ENCODE assay signal across 12 cellular contexts in genomic region chr5:41509399-41510175, GRCh38. TPM values are rescaled to one million over a fixed set of nuclear protein-coding genes. Genes with fewer than 3 reads are reported as not detected.
DNase-seq lines count a peak whose midpoint lies in the region; ATAC-seq, FAIRE-seq and TF ChIP-seq lines count a peak whose summit lies in the region.
"Had no signal": no experiment of that assay in that cellular context is flagged by ENCODE, and none has a peak within 500 bp of the region (broad histone marks: within the 10 kb centered on the region; RNA-seq: fewer than 3 reads in every experiment).

No MANE protein-coding gene starts in this region.

- peak overlapping the region; percentile 55 for H3K27ac Mint-ChIP-seq in astrocyte (ENCODE audit: unreplicated experiment)
- H3K27ac Mint-ChIP-seq: activated T-cell treated with anti-CD3 and anti-CD28 coated beads, Interleukin-2, amount 50 U/mL, for 24 hours; T-helper 17 cell had no signal

- H3K27me3 Mint-ChIP-seq in astrocyte (ENCODE audit: low read depth, unreplicated experiment) = peaks cover 22% of the 10 kb centered on the region

- H3K4me3 ChIP-seq in BE2C (ENCODE audit: low read depth, low read length) (peak overlapping the region; percentile 77), astrocyte (ENCODE audit: insufficient read depth, low read depth, low read length) (peak overlapping the region; percentile 56), parathyroid adenoma (ENCODE audit: low read depth, low read length) (peak overlapping the region; percentile 31)
- H3K4me3 ChIP-seq: GM12878 had no signal

- H3K4me3 Mint-ChIP-seq in astrocyte (ENCODE audit: unreplicated experiment) = peak overlapping the region; percentile 80
- H3K4me3 Mint-ChIP-seq: activated T-cell treated with anti-CD3 and anti-CD28 coated beads, Interleukin-2, amount 50 U/mL, for 24 hours; T-helper 17 cell had no signal

- ATAC-seq in left ventricle myocardium superior = peak; percentile 39
- no peak for ATAC-seq in HG02623 (IDR thresholded peaks at IDR 0.05; ENCODE audit: unreplicated experiment)
- no peak for ATAC-seq in HG03457 (IDR thresholded peaks at IDR 0.05; ENCODE audit: unreplicated experiment)
- ATAC-seq: GM12878, T-helper 17 cell had no signal

- H3K4me1 ChIP-seq in BE2C (peaks cover 14% of the 10 kb centered on the region), astrocyte (ENCODE audit: insufficient read depth, low read length) (peaks cover 7% of the 10 kb centered on the region), parathyroid adenoma (no peaks in the 10 kb centered on the region)

- H3K9ac ChIP-seq in astrocyte (ENCODE audit: low read length) (peak overlapping the region; percentile 21), parathyroid adenoma (no peak overlapping the region)

- no peaks in the 10 kb centered on the region for H3K79me2 ChIP-seq in astrocyte (ENCODE audit: insufficient read depth, low read length)
- no peaks in the 10 kb centered on the region for H3K79me2 ChIP-seq in parathyroid adenoma

- FAIRE-seq in astrocyte (lab: Jason Lieb, UNC) = no peak
- FAIRE-seq: GM12878 had no signal

- peaks cover 2% of the 10 kb centered on the region for H3K4me1 Mint-ChIP-seq in astrocyte (ENCODE audit: low read depth, unreplicated experiment)
- H3K4me1 Mint-ChIP-seq: T-helper 17 cell had no signal

- TF ChIP-seq CTCF in BE2C (IDR thresholded peaks at IDR 0.05; ENCODE audit: low read depth, low read length) (no peak), astrocyte (IDR thresholded peaks at IDR 0.05; ENCODE audit: insufficient read depth, low read depth, low read length) (no peak), parathyroid adenoma (IDR thresholded peaks at IDR 0.05) (no peak)

- H3K4me2 ChIP-seq in astrocyte (ENCODE audit: low read length) = peak overlapping the region; percentile 85
- peak overlapping the region; percentile 71 for H3K4me2 ChIP-seq in parathyroid adenoma (ENCODE audit: low read length)

- no peaks in the 10 kb centered on the region for H4K20me1 ChIP-seq in astrocyte (ENCODE audit: insufficient read depth, low read length)

- H3K27me3 ChIP-seq in BE2C (no peaks in the 10 kb centered on the region), astrocyte (ENCODE audit: insufficient read depth, low read length) (peaks cover 24% of the 10 kb centered on the region), parathyroid adenoma (ENCODE audit: control insufficient read depth, insufficient read depth, low read length) (no peaks in the 10 kb centered on the region)

- H2AFZ ChIP-seq in astrocyte (ENCODE audit: low read depth, low read length) = peak overlapping the region; percentile 68
- H2AFZ ChIP-seq in parathyroid adenoma = no peak overlapping the region

- in situ Hi-C loops in ACHN (cut with HindIII; ENCODE audit: low pct_ligation_motif_present, low pct_unique_long_range_greater_than_20kb, low sequenced_read_pairs) = no loop called here

- intact Hi-C loops in left ventricle myocardium superior (cut with micrococcal nuclease) = loop anchor here (5.0 kb wide), 1 partner anchor 237 kb away; no protein-coding TSS in a partner anchor

- DNase-seq in BE2C = no peak
- no peak for DNase-seq in astrocyte (ENCODE audit: low read depth)
- DNase-seq in left ventricle myocardium superior = peak; percentile 34
- no peak for DNase-seq in ACHN
- no peak for DNase-seq in CD1c-positive myeloid dendritic cell (ENCODE audit: extremely low spot score)
- DNase-seq: activated T-cell treated with anti-CD3 and anti-CD28 coated beads, Interleukin-2, amount 50 U/mL, for 24 hours; dermis blood vessel endothelial cell; T-helper 17 cell had no signal

- H3K36me3 Mint-ChIP-seq in astrocyte (ENCODE audit: low read depth, unreplicated experiment) = no peaks in the 10 kb centered on the region

- no peaks in the 10 kb centered on the region for H3K36me3 ChIP-seq in BE2C
- no peaks in the 10 kb centered on the region for H3K36me3 ChIP-seq in astrocyte (ENCODE audit: insufficient read depth, low read length)
- no peaks in the 10 kb centered on the region for H3K36me3 ChIP-seq in parathyroid adenoma (ENCODE audit: control insufficient read depth, insufficient read depth, low read length)

- no peaks in the 10 kb centered on the region for H3K9me3 ChIP-seq in BE2C
- H3K9me3 ChIP-seq in astrocyte (ENCODE audit: insufficient read depth, low read depth, low read length) = no peaks in the 10 kb centered on the region
- no peaks in the 10 kb centered on the region for H3K9me3 ChIP-seq in parathyroid adenoma (ENCODE audit: control insufficient read depth, low read length)

- H3K9me3 Mint-ChIP-seq in astrocyte (ENCODE audit: unreplicated experiment) = no peaks in the 10 kb centered on the region
- H3K9me3 Mint-ChIP-seq: activated T-cell treated with anti-CD3 and anti-CD28 coated beads, Interleukin-2, amount 50 U/mL, for 24 hours had no signal

- H3K27ac ChIP-seq in astrocyte (ENCODE audit: low read depth, low read length) (no peak overlapping the region), parathyroid adenoma (no peak overlapping the region)

RNA-seq across cellular contexts. Expression of gene PLCXD3, which starts 0.8 kb away (rescaled TPM):
- 2.2 TPM for polyA plus RNA-seq in BE2C (2012; ENCODE audit: insufficient read depth, insufficient read length, low read depth)
- total RNA-seq in astrocyte (0.55 and 1.6 TPM in 2 replicates), left ventricle myocardium superior (95.3 TPM)
- total RNA-seq: GM12878, T-helper 17 cell had no signal
- polyA plus RNA-seq: GM12878 had no signal

Comparison
In these comparisons a context has a peak if more than half of its experiments do, and no peak if none do; other contexts are left out.
1. RNA of gene PLCXD3, which starts 0.8 kb away (total RNA-seq): 95.3 TPM in left ventricle myocardium superior (single experiment); 0.55 to 1.6 TPM in astrocyte; every median in the first group is over 10 times any median in the second.
2. Peak in every context shown above with its lines, with median percentiles within 50 percentile points of each other: H3K4me3 ChIP-seq.